ENCODE assay signal across 16 cellular contexts in genomic region chr11:123217897-123218296, GRCh38. TPM values are rescaled to one million over a fixed set of nuclear protein-coding genes. Genes with fewer than 3 reads are reported as not detected.
A peak's percentile ranks its signal among the peaks of the same experiment; 100 is the strongest.
DNase-seq lines count a peak whose midpoint lies in the region; ATAC-seq and TF ChIP-seq lines count a peak whose summit lies in the region.
"Had no signal": no experiment of that assay in that cellular context is flagged by ENCODE, and none has a peak within 500 bp of the region (broad histone marks: within the 10 kb centered on the region; RNA-seq: fewer than 3 reads in every experiment).

No MANE protein-coding gene starts in this region.

- POLR2A ChIA-PET in HCT116 (lab: Charles Lee), result no interaction called here

- no peak for TF ChIP-seq RAD21 in HCT116 (IDR thresholded peaks at IDR 0.05; ENCODE audit: low read depth)

- H3K9ac ChIP-seq in HCT116 (ENCODE audit: low read length), result no peak overlapping the region
- peak overlapping the region; percentile 46 for H3K9ac ChIP-seq in adipocyte (ENCODE audit: low read length)
- H3K9ac ChIP-seq in smooth muscle cell (ENCODE audit: low read depth), result no peak overlapping the region
- H3K9ac ChIP-seq: BLaER1 had no signal

- no peak for TF ChIP-seq POLR2A in HCT116 (IDR thresholded peaks at IDR 0.05; ENCODE audit: borderline replicate concordance, extremely low read depth, insufficient read depth, insufficient read length)

- no peaks in the 10 kb centered on the region for H3K4me1 Mint-ChIP-seq in activated naive CD4-positive, alpha-beta T cell treated with anti-CD3 and anti-CD28 coated beads, Interleukin-2, amount 10 ng/mL, durations not matched to agents 7 days and 5 days
- H3K4me1 Mint-ChIP-seq: activated CD4-positive, alpha-beta memory T cell treated with anti-CD3 and anti-CD28 coated beads, Interleukin-2, amount 10 ng/mL, durations not matched to agents 7 days and 5 days had no signal

- H3K27me3 ChIP-seq in HCT116 (ENCODE audit: insufficient read depth, low read length) (no peaks in the 10 kb centered on the region), adipocyte (replicated peaks; ENCODE audit: control insufficient read depth, insufficient read depth, low read length) (no peaks in the 10 kb centered on the region), smooth muscle cell (ENCODE audit: low read depth) (no peaks in the 10 kb centered on the region)
- H3K27me3 ChIP-seq: adrenal gland, BLaER1 had no signal

- no peaks in the 10 kb centered on the region; a peak in 1 of 4 replicates for H3K9me3 ChIP-seq in HCT116 (ENCODE audit: control insufficient read depth in 1 of 2, insufficient read depth in 1 of 2, low read depth in 1 of 2, low read length in 2 of 2)
- peaks cover 2% of the 10 kb centered on the region for H3K9me3 ChIP-seq in adipocyte (ENCODE audit: control insufficient read depth, low read length)
- H3K9me3 ChIP-seq in smooth muscle cell (replicated peaks; ENCODE audit: low read depth), result no peaks in the 10 kb centered on the region
- H3K9me3 ChIP-seq: adrenal gland, lower lobe of right lung had no signal

- RAD21 ChIA-PET in HCT116 (lab: Charles Lee; ENCODE audit: low non-redundant PET in 1 of 2, low total read pairs in 2 of 2, uncharacterized antibody in 2 of 2, unreplicated experiment in 2 of 2), result no interaction called here

- TF ChIP-seq CTCF in HCT116 (IDR thresholded peaks at IDR 0.05 in 2 of 3, conservative IDR thresholded peaks at IDR 0.05 in 1 of 3; ENCODE audit: borderline replicate concordance in 1 of 3, insufficient read depth in 1 of 3, low read depth in 2 of 3, low read length in 2 of 3) (no peak), smooth muscle cell (IDR thresholded peaks at IDR 0.05; ENCODE audit: borderline replicate concordance, insufficient read depth, poor library complexity, severe bottlenecking) (no peak)

- WGBS in smooth muscle cell (ENCODE audit: low lambda C conversion rate), result 19% methylated on average over 3 of the region's 3 CpGs

- peaks cover 2% of the 10 kb centered on the region for H3K9me3 Mint-ChIP-seq in activated naive CD4-positive, alpha-beta T cell treated with anti-CD3 and anti-CD28 coated beads, Interleukin-2, amount 10 ng/mL, durations not matched to agents 7 days and 5 days
- H3K9me3 Mint-ChIP-seq: activated CD4-positive, alpha-beta memory T cell treated with anti-CD3 and anti-CD28 coated beads, Interleukin-2, amount 10 ng/mL, durations not matched to agents 7 days and 5 days had no signal

- CTCF ChIA-PET in HCT116 (lab: Charles Lee), result interaction anchor here (1.0 to 1.1 kb wide), 2 partner anchors 17 to 18 kb away, joined by 3 read pairs; no protein-coding TSS in a partner anchor
- CTCF ChIA-PET in activated naive CD4-positive, alpha-beta T cell treated with anti-CD3 and anti-CD28 coated beads, Interleukin-2, amount 10 ng/mL, durations not matched to agents 7 days and 5 days (lab: Charles Lee), result no interaction called here

- H3K27me3 Mint-ChIP-seq in activated naive CD4-positive, alpha-beta T cell treated with anti-CD3 and anti-CD28 coated beads, Interleukin-2, amount 10 ng/mL, durations not matched to agents 7 days and 5 days, result peaks cover 26% of the 10 kb centered on the region

- peak overlapping the region; percentile 56 for H3K4me2 ChIP-seq in HCT116 (ENCODE audit: low read length)
- H3K4me2 ChIP-seq in smooth muscle cell, result peak overlapping the region; percentile 53
- H3K4me2 ChIP-seq: BLaER1 had no signal

- no peak overlapping the region for H3K27ac Mint-ChIP-seq in activated naive CD4-positive, alpha-beta T cell treated with anti-CD3 and anti-CD28 coated beads, Interleukin-2, amount 10 ng/mL, durations not matched to agents 7 days and 5 days
- H3K27ac Mint-ChIP-seq: activated CD4-positive, alpha-beta memory T cell treated with anti-CD3 and anti-CD28 coated beads, Interleukin-2, amount 10 ng/mL, durations not matched to agents 7 days and 5 days had no signal

- no peak for DNase-seq in HCT116 (ENCODE audit: low read depth, low spot score)
- DNase-seq in adipocyte (ENCODE audit: low read depth), result no peak
- DNase-seq in kidney tubule cell (ENCODE audit: low spot score), result peak; percentile 87
- no peak for DNase-seq in smooth muscle cell (lab: John Stamatoyannopoulos, UW; ENCODE audit: unreplicated experiment)
- DNase-seq in activated naive CD4-positive, alpha-beta T cell treated with anti-CD3 and anti-CD28 coated beads, Interleukin-2, amount 10 ng/mL, durations not matched to agents 7 days and 5 days, result no peak
- DNase-seq in superior temporal gyrus (ENCODE audit: extremely low spot score), result no peak
- no peak for DNase-seq in activated naive CD4-positive, alpha-beta T cell treated with Interleukin-2 at 50 U/mL for 16 hours
- DNase-seq: activated CD4-positive, alpha-beta memory T cell treated with anti-CD3 and anti-CD28 coated beads, Interleukin-2, amount 10 ng/mL, durations not matched to agents 7 days and 5 days; foreskin melanocyte; lower lobe of right lung; NCI-H748 treated with DMSO at 0.1 percent for 48 hours; substantia nigra had no signal

- ATAC-seq in HCT116, result 0 out of 2 replicates have a peak, but pooled peaks have one; percentile 27
- ATAC-seq: K562, lower lobe of right lung had no signal

- no peaks in the 10 kb centered on the region for H4K20me1 ChIP-seq in HCT116 (ENCODE audit: insufficient read depth)
- H4K20me1 ChIP-seq in smooth muscle cell (ENCODE audit: low read depth), result no peaks in the 10 kb centered on the region
- H4K20me1 ChIP-seq: BLaER1 had no signal

- H3K4me1 ChIP-seq in HCT116 (ENCODE audit: control insufficient read depth in 1 of 2, insufficient read depth in 2 of 2, low read length in 2 of 2) (peaks cover 4 to 25% of the 10 kb centered on the region in 2 experiments), adipocyte (ENCODE audit: control insufficient read depth, insufficient read depth, low read length) (peaks cover 39% of the 10 kb centered on the region), smooth muscle cell (ENCODE audit: low read depth) (peaks cover 13% of the 10 kb centered on the region)
- H3K4me1 ChIP-seq: BLaER1, lower lobe of right lung had no signal

- H3K79me2 ChIP-seq in HCT116 (ENCODE audit: insufficient read depth, low read length) (no peaks in the 10 kb centered on the region), smooth muscle cell (ENCODE audit: low read depth) (no peaks in the 10 kb centered on the region)

- H3K4me3 Mint-ChIP-seq in activated naive CD4-positive, alpha-beta T cell treated with anti-CD3 and anti-CD28 coated beads, Interleukin-2, amount 10 ng/mL, durations not matched to agents 7 days and 5 days, result no peak overlapping the region
- H3K4me3 Mint-ChIP-seq: activated CD4-positive, alpha-beta memory T cell treated with anti-CD3 and anti-CD28 coated beads, Interleukin-2, amount 10 ng/mL, durations not matched to agents 7 days and 5 days had no signal

- no TSS peak for BruUV-seq in HCT116 (replicated peaks; lab: Mats Ljungman, UMichigan)

- intact Hi-C loops in HCT116 (cut with micrococcal nuclease), result no loop called here

- no peaks in the 10 kb centered on the region for H3K9me2 ChIP-seq in HCT116 (ENCODE audit: insufficient read depth)

- no peaks in the 10 kb centered on the region for H3K36me3 Mint-ChIP-seq in activated naive CD4-positive, alpha-beta T cell treated with anti-CD3 and anti-CD28 coated beads, Interleukin-2, amount 10 ng/mL, durations not matched to agents 7 days and 5 days

- H3F3A ChIP-seq in smooth muscle cell (ENCODE audit: low read depth), result peaks cover 4% of the 10 kb centered on the region

- peak overlapping the region; percentile 84 for H2AFZ ChIP-seq in HCT116 (ENCODE audit: low read depth, low read length, poor library complexity, severe bottlenecking)
- peak overlapping the region; percentile 81 for H2AFZ ChIP-seq in smooth muscle cell (ENCODE audit: low read depth)

- H3K4me3 ChIP-seq in HCT116 (replicated peaks in 1 of 2; ENCODE audit: low read depth in 1 of 2, low read length in 2 of 2), result peak overlapping the region in 1 of 2 experiments; percentile 2; a peak in 1 of 4 replicates
- H3K4me3 ChIP-seq in adipocyte (ENCODE audit: low read length), result no peak overlapping the region
- H3K4me3 ChIP-seq in smooth muscle cell, result no peak overlapping the region
- H3K4me3 ChIP-seq: adrenal gland, BLaER1, K562, lower lobe of right lung had no signal

- H3K36me3 ChIP-seq in HCT116 (ENCODE audit: control insufficient read depth in 1 of 2, insufficient read depth in 2 of 2, low read length in 2 of 2), result no peaks in the 10 kb centered on the region
- no peaks in the 10 kb centered on the region for H3K36me3 ChIP-seq in adipocyte (ENCODE audit: control insufficient read depth, insufficient read depth, low read length, severe bottlenecking)
- no peaks in the 10 kb centered on the region for H3K36me3 ChIP-seq in smooth muscle cell (ENCODE audit: low read depth)
- H3K36me3 ChIP-seq: adrenal gland, BLaER1, lower lobe of right lung had no signal

- H3K27ac ChIP-seq in HCT116 (ENCODE audit: low read depth, low read length) (no peak overlapping the region), smooth muscle cell (ENCODE audit: low read depth) (peak overlapping the region; percentile 64)
- H3K27ac ChIP-seq: BLaER1, lower lobe of right lung had no signal

TF ChIP-seq in HCT116, 20 proteins besides CTCF, POLR2A, EP300 and RAD21:
- TF ChIP-seq EZH2 (IDR thresholded peaks at IDR 0.05) (no peak), POLR2AphosphoS5 (IDR thresholded peaks at IDR 0.05; ENCODE audit: low read depth, low read length) (no peak), ZFX (IDR thresholded peaks at IDR 0.05) (no peak), SP1 (IDR thresholded peaks at IDR 0.05; ENCODE audit: low read depth) (no peak), FOSL1 (IDR thresholded peaks at IDR 0.05; ENCODE audit: low read depth) (no peak), EGR1 (IDR thresholded peaks at IDR 0.05; ENCODE audit: low read depth) (no peak), YY1 (IDR thresholded peaks at IDR 0.05; ENCODE audit: extremely low read depth, insufficient replicate concordance, low read depth, low read length) (no peak), CEBPB (IDR thresholded peaks at IDR 0.05; ENCODE audit: low read depth) (no peak)

RNA-seq across cellular contexts. Expression of gene CLMP, which starts 22.8 kb away (rescaled TPM):
- 3.2 TPM for total RNA-seq in HCT116 (2021; ENCODE audit: unreplicated experiment)
- polyA plus RNA-seq in HCT116 (2012), result 0.51 and 0.90 TPM in 2 replicates
- 163 and 176 TPM in 2 replicates for total RNA-seq in smooth muscle cell
- 62.0 and 74.0 TPM in 2 replicates for polyA plus RNA-seq in smooth muscle cell
- polyA plus RNA-seq: neural cell had no signal

Comparison
In these comparisons a context has a peak if more than half of its experiments do, and no peak if none do; other contexts are left out.
1. RNA of gene CLMP, which starts 22.8 kb away (total RNA-seq): 163 to 176 TPM in smooth muscle cell; 3.2 TPM in HCT116 (single experiment); every median in the first group is over 10 times any median in the second.